ENCODE assay signal across 21 cellular contexts in genomic region chr11:66361502-66361941, GRCh38. TPM values are rescaled to one million over a fixed set of nuclear protein-coding genes. Genes with fewer than 3 reads are reported as not detected.
DNase-seq lines count a peak whose midpoint lies in the region; ATAC-seq and TF ChIP-seq lines count a peak whose summit lies in the region.
"Had no signal": no experiment of that assay in that cellular context is flagged by ENCODE, and none has a peak within 500 bp of the region (broad histone marks: within the 10 kb centered on the region; RNA-seq: fewer than 3 reads in every experiment).

No MANE protein-coding gene starts in this region.

- H3K4me2 ChIP-seq in SK-N-SH: no peak overlapping the region

- H2AFZ ChIP-seq in SK-N-SH (ENCODE audit: low read depth): no peak overlapping the region

- CTCF ChIA-PET in SK-N-SH (lab: Yijun Ruan, JAX): interaction anchor here (1.3 to 2.6 kb wide), 4 partner anchors 24 to 50 kb away, joined by 3 to 9 read pairs (median 5); partner anchors contain the start of gene RIN1

- no peaks in the 10 kb centered on the region for H3K79me2 ChIP-seq in SK-N-SH (ENCODE audit: insufficient read depth)

- H3K27me3 ChIP-seq in SK-N-SH (ENCODE audit: insufficient read depth) (no peaks in the 10 kb centered on the region), RWPE2 (ENCODE audit: insufficient read depth, poor library complexity, severe bottlenecking) (no peaks in the 10 kb centered on the region), spleen (replicated peaks in 1 of 7) (no peaks in the 10 kb centered on the region)
- H3K27me3 ChIP-seq: right lobe of liver had no signal

- no peak for TF ChIP-seq CTCF in SK-N-SH (IDR thresholded peaks at IDR 0.05)
- TF ChIP-seq CTCF in RWPE2 (IDR thresholded peaks at IDR 0.05; ENCODE audit: poor library complexity, severe bottlenecking): no peak
- no peak for TF ChIP-seq CTCF in spleen (IDR thresholded peaks at IDR 0.05 in 8 of 11, conservative IDR thresholded peaks at IDR 0.05 in 3 of 11)

- WGBS in SK-N-SH (ENCODE audit: low lambda C conversion rate): 88% methylated on average over 6 of the region's 6 CpGs
- WGBS in spleen, 5 donors: 76 to 80% (median 78%) methylated on average over 6 of the region's 6 CpGs

- no peak for TF ChIP-seq RAD21 in SK-N-SH (IDR thresholded peaks at IDR 0.05; ENCODE audit: low read length)

- POLR2A ChIA-PET in SK-N-SH (lab: Yijun Ruan, JAX): no interaction called here

- ATAC-seq in SK-N-SH treated with all-trans-retinoic acid at 6 μM for 48 hours: no peak
- peak; percentile 5; the same call in 1 of the 3 replicates for ATAC-seq in RWPE2 (ENCODE audit: low read depth)
- ATAC-seq in left colon: peak; percentile 5
- ATAC-seq in GM18873 (IDR thresholded peaks at IDR 0.05; ENCODE audit: low FRiP score, unreplicated experiment): no peak
- ATAC-seq in HG03442 (IDR thresholded peaks at IDR 0.05; ENCODE audit: unreplicated experiment): no peak
- ATAC-seq: HepG2, left ventricle myocardium superior, right lobe of liver had no signal

- intact Hi-C loops in left colon (cut with DNase I, micrococcal nuclease) (no loop called here), spleen (cut with DNase I; ENCODE audit: low total_unique reads) (no loop called here)

- H3K9ac ChIP-seq in SK-N-SH: no peak overlapping the region

- H3K36me3 ChIP-seq in SK-N-SH (replicated peaks in 1 of 2; ENCODE audit: control insufficient read depth in 1 of 2, insufficient read depth in 2 of 2, low read length in 1 of 2) (no peaks in the 10 kb centered on the region), RWPE2 (ENCODE audit: low read depth) (peaks cover 12% of the 10 kb centered on the region; the same call in 1 of the 2 replicates), spleen (no peaks in the 10 kb centered on the region)
- H3K36me3 ChIP-seq: right lobe of liver had no signal

- TF ChIP-seq EP300 in SK-N-SH (IDR thresholded peaks at IDR 0.05; ENCODE audit: borderline replicate concordance in 1 of 2, low read depth in 1 of 2, low read length in 1 of 2): no peak

- H3K4me3 ChIP-seq in SK-N-SH (ENCODE audit: low read depth in 2 of 2, low read length in 1 of 2) (no peak overlapping the region), RWPE2 (ENCODE audit: severe bottlenecking) (no peak overlapping the region), spleen (no peak overlapping the region)
- H3K4me3 ChIP-seq: right lobe of liver had no signal

- H3K9me3 ChIP-seq in SK-N-SH: no peaks in the 10 kb centered on the region
- no peaks in the 10 kb centered on the region for H3K9me3 ChIP-seq in RWPE2 (ENCODE audit: severe bottlenecking)
- no peaks in the 10 kb centered on the region for H3K9me3 ChIP-seq in spleen
- H3K9me3 ChIP-seq: right lobe of liver had no signal

- H3K9me2 ChIP-seq in SK-N-SH: no peaks in the 10 kb centered on the region

- no peak for DNase-seq in SK-N-SH
- no peak for DNase-seq in RWPE2 (ENCODE audit: low spot score)
- DNase-seq in left colon: no peak
- DNase-seq in spleen: peak; percentile 37
- no peak for DNase-seq in NCI-H2227 (lab: John Stamatoyannopoulos, UW; ENCODE audit: unreplicated experiment)
- DNase-seq: 8988T; amniotic stem cell; effector CD4-positive, alpha-beta T cell; left ventricle myocardium superior; NCI-H146; NCI-H748 treated with DMSO at 0.1 percent for 48 hours; occipital lobe; stimulated activated naive CD4-positive, alpha-beta T cell treated with Interleukin-2 at 50 U/mL for 16 hours; T-helper 9 cell had no signal

- peaks cover 3% of the 10 kb centered on the region for H3F3A ChIP-seq in SK-N-SH (replicated peaks; ENCODE audit: insufficient read depth)

- H3K27ac ChIP-seq in SK-N-SH (ENCODE audit: low read depth in 2 of 2, low read length in 1 of 2) (no peak overlapping the region), RWPE2 (ENCODE audit: poor library complexity, severe bottlenecking) (no peak overlapping the region), spleen (no peak overlapping the region)
- H3K27ac ChIP-seq: right lobe of liver had no signal

- TF ChIP-seq POLR2A in spleen (IDR thresholded peaks at IDR 0.05): no peak

- H3K4me1 ChIP-seq in SK-N-SH (ENCODE audit: control insufficient read depth in 1 of 2, insufficient read depth in 2 of 2, low read depth in 1 of 2, low read length in 1 of 2) (peaks cover 0 to 7% of the 10 kb centered on the region in 2 experiments; a peak in 1 of 4 replicates), RWPE2 (ENCODE audit: insufficient read depth, poor library complexity, severe bottlenecking) (no peaks in the 10 kb centered on the region), spleen (peaks cover 0 to 14% (median 6%) of the 10 kb centered on the region in 6 donors)
- H3K4me1 ChIP-seq: right lobe of liver had no signal

- H4K20me1 ChIP-seq in SK-N-SH (ENCODE audit: insufficient read depth): no peaks in the 10 kb centered on the region

TF ChIP-seq in SK-N-SH treated with all-trans-retinoic acid at 6 μM for 48 hours, 23 proteins besides CTCF, POLR2A, EP300 and RAD21:
- peak; percentile 88 for TF ChIP-seq ZFP3 (CRISPR knock-in tag; IDR thresholded peaks at IDR 0.05)
- TF ChIP-seq CREB5 (CRISPR knock-in tag; IDR thresholded peaks at IDR 0.05; ENCODE audit: low read depth): no peak

TF ChIP-seq in SK-N-SH, 30 proteins besides CTCF, POLR2A, EP300 and RAD21:
- TF ChIP-seq TEAD4 (IDR thresholded peaks at IDR 0.05; ENCODE audit: borderline replicate concordance, insufficient read depth) (no peak), MXI1 (IDR thresholded peaks at IDR 0.05; ENCODE audit: low read depth, low read length) (no peak), FOXJ3 (CRISPR knock-in tag; IDR thresholded peaks at IDR 0.05) (no peak), RFX5 (IDR thresholded peaks at IDR 0.05; ENCODE audit: low read length) (no peak)
- TF ChIP-seq, protein P1, sequence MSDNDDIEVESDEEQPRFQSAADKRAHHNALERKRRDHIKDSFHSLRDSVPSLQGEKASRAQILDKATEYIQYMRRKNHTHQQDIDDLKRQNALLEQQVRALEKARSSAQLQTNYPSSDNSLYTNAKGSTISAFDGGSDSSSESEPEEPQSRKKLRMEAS (IDR thresholded peaks at IDR 0.05; ENCODE audit: low read depth): no peak
- TF ChIP-seq, protein P2, sequence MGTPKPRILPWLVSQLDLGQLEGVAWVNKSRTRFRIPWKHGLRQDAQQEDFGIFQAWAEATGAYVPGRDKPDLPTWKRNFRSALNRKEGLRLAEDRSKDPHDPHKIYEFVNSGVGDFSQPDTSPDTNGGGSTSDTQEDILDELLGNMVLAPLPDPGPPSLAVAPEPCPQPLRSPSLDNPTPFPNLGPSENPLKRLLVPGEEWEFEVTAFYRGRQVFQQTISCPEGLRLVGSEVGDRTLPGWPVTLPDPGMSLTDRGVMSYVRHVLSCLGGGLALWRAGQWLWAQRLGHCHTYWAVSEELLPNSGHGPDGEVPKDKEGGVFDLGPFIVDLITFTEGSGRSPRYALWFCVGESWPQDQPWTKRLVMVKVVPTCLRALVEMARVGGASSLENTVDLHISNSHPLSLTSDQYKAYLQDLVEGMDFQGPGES (IDR thresholded peaks at IDR 0.05; ENCODE audit: low read depth, low read length): no peak
- TF ChIP-seq, protein P3, sequence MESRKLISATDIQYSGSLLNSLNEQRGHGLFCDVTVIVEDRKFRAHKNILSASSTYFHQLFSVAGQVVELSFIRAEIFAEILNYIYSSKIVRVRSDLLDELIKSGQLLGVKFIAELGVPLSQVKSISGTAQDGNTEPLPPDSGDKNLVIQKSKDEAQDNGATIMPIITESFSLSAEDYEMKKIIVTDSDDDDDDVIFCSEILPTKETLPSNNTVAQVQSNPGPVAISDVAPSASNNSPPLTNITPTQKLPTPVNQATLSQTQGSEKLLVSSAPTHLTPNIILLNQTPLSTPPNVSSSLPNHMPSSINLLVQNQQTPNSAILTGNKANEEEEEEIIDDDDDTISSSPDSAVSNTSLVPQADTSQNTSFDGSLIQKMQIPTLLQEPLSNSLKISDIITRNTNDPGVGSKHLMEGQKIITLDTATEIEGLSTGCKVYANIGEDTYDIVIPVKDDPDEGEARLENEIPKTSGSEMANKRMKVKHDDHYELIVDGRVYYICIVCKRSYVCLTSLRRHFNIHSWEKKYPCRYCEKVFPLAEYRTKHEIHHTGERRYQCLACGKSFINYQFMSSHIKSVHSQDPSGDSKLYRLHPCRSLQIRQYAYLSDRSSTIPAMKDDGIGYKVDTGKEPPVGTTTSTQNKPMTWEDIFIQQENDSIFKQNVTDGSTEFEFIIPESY (IDR thresholded peaks at IDR 0.05; ENCODE audit: borderline replicate concordance, low read depth): no peak
TF ChIP-seq in SK-N-SH: peak in this region for 0.

RNA-seq across cellular contexts. Expression of gene SLC29A2, which starts 10.0 kb away (rescaled TPM):
- 3.2 and 3.7 TPM in 2 replicates for polyA plus RNA-seq in SK-N-SH (2012; rRNA removed)
- 1.4 and 2.4 TPM in 2 replicates for polyA plus RNA-seq in SK-N-SH (2012; cell fraction: cytosol; rRNA removed)
- polyA plus RNA-seq in SK-N-SH (2012; cell fraction: nucleus; rRNA removed): 13.0 and 14.4 TPM in 2 replicates
- total RNA-seq in left colon: 10 to 100 TPM; 16.3 to 31.1 TPM
- 1 to 10 TPM; 1.9 to 5.0 (median 4.0) TPM for total RNA-seq in spleen
- 1 to 10 TPM; 4.8 to 8.4 (median 7.4) TPM for polyA plus RNA-seq in spleen

RNA-seq across cellular contexts. Expression of gene B4GAT1, which starts 14.1 kb away (rescaled TPM):
- 26.4 TPM in 2 replicates for polyA plus RNA-seq in SK-N-SH (2012; rRNA removed)
- 18.3 and 23.9 TPM in 2 replicates for polyA plus RNA-seq in SK-N-SH (2012; cell fraction: cytosol; rRNA removed)
- polyA plus RNA-seq in SK-N-SH (2012; cell fraction: nucleus; rRNA removed): 17.6 and 20.1 TPM in 2 replicates
- total RNA-seq in left colon: 10 to 100 TPM; 13.1 to 17.1 TPM
- 10 to 100 TPM in 5 of 7 donors, 1 to 10 TPM in 2; 6.3 to 23.4 (median 13.9) TPM for total RNA-seq in spleen
- 1 to 10 TPM; 4.3 to 8.9 (median 8.7) TPM for polyA plus RNA-seq in spleen

RNA-seq across cellular contexts. Expression of gene BRMS1, which starts 16.6 kb away (rescaled TPM):
- 70.0 and 76.5 TPM in 2 replicates for polyA plus RNA-seq in SK-N-SH (2012; rRNA removed)
- 65.3 and 67.8 TPM in 2 replicates for polyA plus RNA-seq in SK-N-SH (2012; cell fraction: cytosol; rRNA removed)
- 66.8 and 73.5 TPM in 2 replicates for polyA plus RNA-seq in SK-N-SH (2012; cell fraction: nucleus; rRNA removed)
- 10 to 100 TPM; 42.5 to 46.3 TPM for total RNA-seq in left colon
- 10 to 100 TPM; 32.3 to 52.5 (median 37.2) TPM for total RNA-seq in spleen
- 10 to 100 TPM; 61.6 to 90.6 (median 83.0) TPM for polyA plus RNA-seq in spleen

RNA-seq across cellular contexts. Expression of gene RIN1, which starts 25.3 kb away (rescaled TPM):
- 13.0 and 16.9 TPM in 2 replicates for polyA plus RNA-seq in SK-N-SH (2012; rRNA removed)
- 6.1 and 9.3 TPM in 2 replicates for polyA plus RNA-seq in SK-N-SH (2012; cell fraction: cytosol; rRNA removed)
- 71.9 and 87.9 TPM in 2 replicates for polyA plus RNA-seq in SK-N-SH (2012; cell fraction: nucleus; rRNA removed)
- total RNA-seq in left colon: 10 to 100 TPM; 10.3 to 10.6 TPM
- total RNA-seq in spleen: 10 to 100 TPM in 1 of 7 donors, 1 to 10 TPM in 6; 5.7 to 10.9 (median 8.9) TPM
- polyA plus RNA-seq in spleen: 1 to 10 TPM; 2.3 to 7.8 (median 7.0) TPM

RNA-seq across cellular contexts. Expression of gene CD248, which starts 44.7 kb away (rescaled TPM):
- polyA plus RNA-seq in SK-N-SH (2012; rRNA removed) (2.6 and 7.7 TPM in 2 replicates), spleen (1 to 10 TPM; 1.7 to 2.7 (median 2.0) TPM)
- polyA plus RNA-seq in SK-N-SH (2012; cell fraction: cytosol; rRNA removed): 2.9 and 3.8 TPM in 2 replicates
- polyA plus RNA-seq in SK-N-SH (2012; cell fraction: nucleus; rRNA removed): 3.0 and 4.6 TPM in 2 replicates
- total RNA-seq in left colon (10 to 100 TPM in 1 of 2 donors, 1 to 10 TPM in 1; 4.5 to 13.7 TPM), spleen (10 to 100 TPM in 2 of 7 donors, 1 to 10 TPM in 5; 4.7 to 15.7 (median 6.5) TPM)
- total RNA-seq: H4, MCF 10A had no signal

Comparison
In these comparisons a context has a peak if more than half of its experiments do, and no peak if none do; other contexts are left out.
1. ATAC-seq: peak in RWPE2 (single experiment) and left colon (single experiment); none in SK-N-SH treated with all-trans-retinoic acid at 6 μM for 48 hours (single experiment), GM18873 (single experiment) and HG03442 (single experiment).